Comparison of ENCODE assay signal across 1 cellular context in genomic region chr1:80417651-80418050, GRCh38.
TF ChIP-seq lines count a peak whose summit lies in the region.

No MANE protein-coding gene starts in this region.

TF ChIP-seq in IMR-90, 13 proteins besides CTCF, POLR2A, EP300 and RAD21 (continued from another document):
- TF ChIP-seq MXI1 (IDR thresholded peaks at IDR 0.05; ENCODE audit: borderline replicate concordance, low read depth, low read length) (no peak), CHD1 (IDR thresholded peaks at IDR 0.05; ENCODE audit: low read depth, low read length) (no peak), NFE2L2 (IDR thresholded peaks at IDR 0.05; ENCODE audit: low read depth, low read length) (no peak), FOS (IDR thresholded peaks at IDR 0.05; ENCODE audit: low read depth, low read length) (no peak), CEBPB (IDR thresholded peaks at IDR 0.05; ENCODE audit: low read depth, low read length) (no peak), RCOR1 (IDR thresholded peaks at IDR 0.05; ENCODE audit: insufficient replicate concordance, low read length) (no peak), MAFK (IDR thresholded peaks at IDR 0.05; ENCODE audit: low read depth, low read length) (no peak), MAZ (IDR thresholded peaks at IDR 0.05; ENCODE audit: borderline replicate concordance, low read depth, low read length) (no peak), SMC3 (IDR thresholded peaks at IDR 0.05; ENCODE audit: low read depth, low read length) (no peak), BHLHE40 (IDR thresholded peaks at IDR 0.05; ENCODE audit: low read depth, low read length) (no peak)
TF ChIP-seq in IMR-90: peak in this region for 0.
